25 cellular contexts compared by ENCODE assay signal in the genomic region with DNA sequence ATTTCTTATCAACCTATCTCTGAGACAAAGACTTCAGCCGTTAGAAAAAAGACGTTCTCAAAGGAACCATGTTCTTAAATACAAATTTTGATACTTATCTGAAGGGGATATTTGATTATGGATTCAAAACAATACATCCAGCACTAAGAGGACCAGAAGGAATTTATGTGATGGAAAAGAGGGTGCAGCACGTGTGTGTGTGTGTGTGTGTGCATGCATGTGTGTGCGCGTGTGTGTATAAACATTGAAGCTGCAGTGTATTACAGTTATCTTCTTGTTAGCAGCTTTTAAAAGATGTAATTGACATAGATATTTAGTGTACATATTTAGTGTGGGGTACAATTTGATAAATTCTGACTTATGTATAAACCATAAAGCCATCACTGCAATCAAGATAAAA.
"Had no signal": no experiment of that assay in that cellular context is flagged by ENCODE, and none has a peak within 500 bp of the region (broad histone marks: within the 10 kb centered on the region; RNA-seq: fewer than 3 reads in every experiment).

No MANE protein-coding gene starts in this region.

- H3K27ac ChIP-seq: breast epithelium, epithelial cell of prostate, esophagus squamous epithelium, left ventricle myocardium inferior, neutrophil, skin epidermis, thoracic aorta, WERI-Rb-1 had no signal

- H3K9me3 ChIP-seq: breast epithelium, esophagus squamous epithelium, left ventricle myocardium inferior, neutrophil, thoracic aorta had no signal

- H3K4me3 ChIP-seq: breast epithelium, esophagus squamous epithelium, left ventricle myocardium inferior, lung, skin epidermis, thoracic aorta had no signal

- H3K27me3 ChIP-seq: breast epithelium, esophagus squamous epithelium, neutrophil had no signal

- H3K36me3 ChIP-seq: breast epithelium, esophagus squamous epithelium, left ventricle myocardium inferior, neutrophil, thoracic aorta, WERI-Rb-1 had no signal

- H3K4me1 ChIP-seq: breast epithelium, esophagus squamous epithelium had no signal

- ATAC-seq: activated CD4-positive, CD25-positive, alpha-beta regulatory T cell treated with anti-CD3 and anti-CD28 coated beads, Interleukin-2, amount 50 U/mL, for 24 hours; stimulated activated effector memory CD8-positive, alpha-beta T cell treated with anti-CD3 and anti-CD28 coated beads, Interleukin-12 subunit alpha, Interleukin-12 subunit beta, amount 100 ng/mL, for 72 hours had no signal

- DNase-seq: activated CD4-positive, alpha-beta memory T cell treated with anti-CD3 and anti-CD28 coated beads for 36 hours; activated CD4-positive, alpha-beta T cell treated with anti-CD3 and anti-CD28 coated beads for 48 hours; activated CD8-positive, alpha-beta memory T cell treated with anti-CD3 and anti-CD28 coated beads, Interleukin-2, amount 50 U/mL, for 4 hours; activated gamma-delta T cell; activated naive CD4-positive, alpha-beta T cell treated with anti-CD3 and anti-CD28 coated beads, Interleukin-2, amount 10 ng/mL, durations not matched to agents 7 days and 5 days; activated naive CD8-positive, alpha-beta T cell treated with anti-CD3 and anti-CD28 coated beads, Interleukin-2, amount 10 ng/mL, durations not matched to agents 7 days and 5 days; activated T-cell treated with anti-CD3 and anti-CD28 coated beads, Interleukin-2, amount 50 U/mL, for 1 hour; amniotic stem cell; central memory CD4-positive, alpha-beta T cell; effector CD4-positive, alpha-beta T cell; esophagus squamous epithelium; foreskin melanocyte; left ventricle myocardium inferior; stimulated activated CD4-positive, alpha-beta T cell treated with anti-CD3 and anti-CD28 coated beads, Interleukin-12 subunit alpha, Interleukin-12 subunit beta, amount 100 ng/mL, for 4 hours; stimulated activated CD4-positive, alpha-beta T cell treated with anti-CD3 and anti-CD28 coated beads, Interleukin-4, amount 100 ng/mL, for 24 hours; T1000; WERI-Rb-1 had no signal
